In genomic region chr11:78080084-78080817, GRCh38 we compare ENCODE assay signal across 8 cellular contexts. TPM values are rescaled to one million over a fixed set of nuclear protein-coding genes. Genes with fewer than 3 reads are reported as not detected.
A peak's percentile ranks its signal among the peaks of the same experiment; 100 is the strongest.
DNase-seq lines count a peak whose midpoint lies in the region; ATAC-seq, FAIRE-seq and TF ChIP-seq lines count a peak whose summit lies in the region.

No MANE protein-coding gene starts in this region.

- H3K27ac ChIP-seq in astrocyte (ENCODE audit: low read depth, low read length) (peak overlapping the region; percentile 92), lung (ENCODE audit: low read depth in 1 of 2, low read length in 1 of 2) (peak overlapping the region; percentile 87 to 89), upper lobe of right lung (peak overlapping the region; percentile 88)

- in situ Hi-C loops in ACHN (cut with HindIII; ENCODE audit: low pct_ligation_motif_present, low pct_unique_long_range_greater_than_20kb, low sequenced_read_pairs) (no loop called here), GM13976 (cut with MboI; ENCODE audit: low sequenced_read_pairs, unreplicated experiment) (no loop called here)

- H3K27me3 ChIP-seq in astrocyte (ENCODE audit: insufficient read depth, low read length) (no peaks in the 10 kb centered on the region), lung (ENCODE audit: control insufficient read depth, insufficient read depth) (no peaks in the 10 kb centered on the region), upper lobe of right lung (no peaks in the 10 kb centered on the region)

- intact Hi-C loops in upper lobe of right lung (cut with DNase I), result no loop called here

- no peaks in the 10 kb centered on the region for H3K9me3 Mint-ChIP-seq in activated naive CD4-positive, alpha-beta T cell treated with anti-CD3 and anti-CD28 coated beads, Interleukin-2, amount 50 U/mL, for 24 hours
- H3K9me3 Mint-ChIP-seq in astrocyte (ENCODE audit: unreplicated experiment), result no peaks in the 10 kb centered on the region

- peaks cover 34% of the 10 kb centered on the region for H3K4me1 ChIP-seq in astrocyte (ENCODE audit: insufficient read depth, low read length)
- peaks cover 10 to 22% of the 10 kb centered on the region in 2 donors for H3K4me1 ChIP-seq in lung (ENCODE audit: control insufficient read depth in 2 of 2, insufficient read depth in 2 of 2, low read length in 2 of 2)
- H3K4me1 ChIP-seq in upper lobe of right lung, result peaks cover 31% of the 10 kb centered on the region

- no peak for DNase-seq in activated naive CD4-positive, alpha-beta T cell treated with Interleukin-2 at 50 U/mL for 16 hours
- DNase-seq in astrocyte (ENCODE audit: low read depth) (no peak), lung (ENCODE audit: low spot score) (no peak), upper lobe of right lung (no peak), NCI-H446 (lab: John Stamatoyannopoulos, UW) (no peak), ACHN (no peak), GM13976 (ENCODE audit: low spot score) (no peak)

- FAIRE-seq in astrocyte (lab: Jason Lieb, UNC), result no peak

- H3K79me2 ChIP-seq in astrocyte (ENCODE audit: insufficient read depth, low read length), result peaks cover 48% of the 10 kb centered on the region

- peak overlapping the region; percentile 95 for H3K9ac ChIP-seq in astrocyte (ENCODE audit: low read length)

- peak overlapping the region; percentile 94 for H3K4me2 ChIP-seq in astrocyte (ENCODE audit: low read length)

- H2AFZ ChIP-seq in astrocyte (ENCODE audit: low read depth, low read length), result peak overlapping the region; percentile 82

- H3K9me3 ChIP-seq in astrocyte (ENCODE audit: insufficient read depth, low read depth, low read length) (no peaks in the 10 kb centered on the region), lung (ENCODE audit: control insufficient read depth in 2 of 2, insufficient read depth in 1 of 2, low read length in 1 of 2) (no peaks in the 10 kb centered on the region), upper lobe of right lung (no peaks in the 10 kb centered on the region)

- H3K27me3 Mint-ChIP-seq in activated naive CD4-positive, alpha-beta T cell treated with anti-CD3 and anti-CD28 coated beads, Interleukin-2, amount 50 U/mL, for 24 hours, result no peaks in the 10 kb centered on the region
- H3K27me3 Mint-ChIP-seq in astrocyte (ENCODE audit: low read depth, unreplicated experiment), result no peaks in the 10 kb centered on the region

- H3K36me3 ChIP-seq in astrocyte (ENCODE audit: insufficient read depth, low read length) (no peaks in the 10 kb centered on the region), lung (ENCODE audit: control insufficient read depth in 2 of 2, insufficient read depth in 2 of 2, low read length in 2 of 2) (no peaks in the 10 kb centered on the region), upper lobe of right lung (no peaks in the 10 kb centered on the region)

- H3K4me1 Mint-ChIP-seq in activated naive CD4-positive, alpha-beta T cell treated with anti-CD3 and anti-CD28 coated beads, Interleukin-2, amount 50 U/mL, for 24 hours, result peaks cover 40% of the 10 kb centered on the region
- H3K4me1 Mint-ChIP-seq in astrocyte (ENCODE audit: low read depth, unreplicated experiment), result peaks cover 14% of the 10 kb centered on the region

- H3K4me3 ChIP-seq in astrocyte (ENCODE audit: insufficient read depth, low read depth, low read length) (peak overlapping the region; percentile 89), lung (peak overlapping the region; percentile 94), upper lobe of right lung (peak overlapping the region; percentile 97)

- H3K27ac Mint-ChIP-seq in activated naive CD4-positive, alpha-beta T cell treated with anti-CD3 and anti-CD28 coated beads, Interleukin-2, amount 50 U/mL, for 24 hours, result peak overlapping the region; percentile 93
- peak overlapping the region; percentile 87 for H3K27ac Mint-ChIP-seq in astrocyte (ENCODE audit: unreplicated experiment)

- H3K36me3 Mint-ChIP-seq in activated naive CD4-positive, alpha-beta T cell treated with anti-CD3 and anti-CD28 coated beads, Interleukin-2, amount 50 U/mL, for 24 hours, result no peaks in the 10 kb centered on the region
- H3K36me3 Mint-ChIP-seq in astrocyte (ENCODE audit: low read depth, unreplicated experiment), result no peaks in the 10 kb centered on the region

- WGBS in lung, 2 donors, result 61% methylated on average over 23 of the region's 23 CpGs

- H3K4me3 Mint-ChIP-seq in activated naive CD4-positive, alpha-beta T cell treated with anti-CD3 and anti-CD28 coated beads, Interleukin-2, amount 50 U/mL, for 24 hours, result peak overlapping the region; percentile 93
- H3K4me3 Mint-ChIP-seq in astrocyte (ENCODE audit: unreplicated experiment), result peak overlapping the region; percentile 95

- H4K20me1 ChIP-seq in astrocyte (ENCODE audit: insufficient read depth, low read length), result peaks cover 36% of the 10 kb centered on the region

- no peak for TF ChIP-seq CTCF in astrocyte (IDR thresholded peaks at IDR 0.05; ENCODE audit: insufficient read depth, low read depth, low read length)
- TF ChIP-seq CTCF in lung (IDR thresholded peaks at IDR 0.05; ENCODE audit: control extremely low read depth, extremely low read depth), result no peak
- TF ChIP-seq CTCF in upper lobe of right lung (IDR thresholded peaks at IDR 0.05), result no peak
- TF ChIP-seq CTCF in GM13976 (IDR thresholded peaks at IDR 0.05; ENCODE audit: borderline replicate concordance, control extremely low read depth, extremely low read depth, insufficient read depth, missing control alignments), result no peak

- ATAC-seq in lung (ENCODE audit: insufficient read depth, low FRiP score), result no peak
- no peak for ATAC-seq in upper lobe of right lung

RNA-seq across cellular contexts. Expression of gene NDUFC2, which starts 0.6 kb away (rescaled TPM):
- total RNA-seq in astrocyte (251 and 285 TPM in 2 replicates), lung (100 to 1,000 TPM in 1 of 2 donors, 10 to 100 TPM in 1; 55.7 to 190 TPM), upper lobe of right lung (140 TPM)
- polyA plus RNA-seq in lung, result 100 to 1,000 TPM; 160 to 182 TPM

RNA-seq across cellular contexts. Expression of gene THRSP, which starts 16.6 kb away (rescaled TPM):
- total RNA-seq in astrocyte, result not detected in 2 replicates
- not detected for total RNA-seq in lung
- polyA plus RNA-seq in lung, result under 1 TPM; 0.03 to 0.12 TPM
- not detected for total RNA-seq in upper lobe of right lung

RNA-seq across cellular contexts. Expression of gene KCTD14, which starts 57.2 kb away (rescaled TPM):
- total RNA-seq in astrocyte, result 1.0 and 1.1 TPM in 2 replicates
- 10 to 100 TPM in 1 of 2 donors, 1 to 10 TPM in 1; 6.4 to 21.3 TPM for total RNA-seq in lung
- polyA plus RNA-seq in lung, result 10 to 100 TPM; 14.8 to 24.0 TPM
- 13.6 TPM for total RNA-seq in upper lobe of right lung

RNA-seq across cellular contexts. Expression of gene ALG8, which starts 59.2 kb away (rescaled TPM):
- total RNA-seq in astrocyte (39.8 and 43.7 TPM in 2 replicates), lung (10 to 100 TPM; 34.8 to 36.2 TPM), upper lobe of right lung (31.5 TPM)
- polyA plus RNA-seq in lung, result 10 to 100 TPM; 25.1 to 62.8 TPM
